Comparison of ENCODE assay signal across 7 cellular contexts in the genomic region with DNA sequence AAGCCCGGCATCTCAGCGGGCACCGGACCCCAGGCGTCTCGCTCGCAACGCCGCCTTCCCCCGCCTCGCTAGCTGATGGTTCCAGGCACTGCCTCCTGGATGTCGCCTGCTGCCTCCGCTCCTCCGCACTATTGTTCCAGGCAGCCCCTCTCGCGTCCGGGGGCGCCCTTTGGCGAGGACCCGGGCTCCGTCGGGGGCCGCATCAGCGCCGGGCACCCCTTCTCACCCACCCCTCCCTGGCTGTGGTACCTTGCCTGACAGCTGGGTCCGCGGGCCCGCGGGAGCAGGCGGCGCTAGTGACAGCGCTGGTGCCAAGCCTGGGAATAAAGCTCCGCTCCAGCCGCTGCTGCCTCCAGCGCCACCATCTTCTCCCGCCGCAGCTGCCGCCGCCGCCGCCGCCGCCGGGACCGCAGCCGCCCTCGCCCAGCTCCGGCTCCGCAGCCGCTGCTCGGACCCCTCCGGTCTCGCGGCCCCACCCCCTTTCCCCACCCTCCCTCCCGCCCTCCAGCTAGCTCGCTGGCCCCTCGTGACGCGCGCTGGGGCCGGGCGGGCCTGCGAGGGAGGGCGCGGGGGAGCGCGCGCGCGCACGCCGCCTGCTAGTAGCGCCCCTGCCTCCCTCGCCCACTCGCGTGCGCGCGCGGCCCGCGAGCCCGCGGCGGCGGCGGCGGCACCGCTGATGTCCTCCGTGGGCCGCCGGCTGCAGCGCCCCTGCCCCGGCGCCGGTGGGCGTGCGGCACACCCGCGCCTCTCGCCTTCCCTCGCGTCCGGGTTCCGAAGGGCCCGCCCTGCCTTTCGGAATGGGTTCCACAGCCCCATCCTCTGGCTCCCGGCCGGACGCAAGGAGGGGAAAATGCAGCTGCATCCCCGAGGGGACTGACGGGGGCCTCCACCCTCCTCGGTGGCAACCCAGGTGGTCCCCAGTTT. TPM values are rescaled to one million over a fixed set of nuclear protein-coding genes. Genes with fewer than 3 reads are reported as not detected.
DNase-seq lines count a peak whose midpoint lies in the region; ATAC-seq and TF ChIP-seq lines count a peak whose summit lies in the region.

Gene APBA1 (minus strand): TSS at position 468 of the 924 bp plus-strand sequence.

- H3K27me3 ChIP-seq in ectodermal cell (ENCODE audit: control insufficient read depth, insufficient read depth, low read length, poor library complexity, severe bottlenecking) (peaks cover 20% of the 10 kb centered on the region), lower lobe of right lung (ENCODE audit: low read depth) (no peaks in the 10 kb centered on the region)

- TF ChIP-seq CTCF in lower lobe of right lung (IDR thresholded peaks at IDR 0.05): no peak

- H3K36me3 ChIP-seq in ectodermal cell (ENCODE audit: control insufficient read depth, insufficient read depth, low read length) (no peaks in the 10 kb centered on the region), lower lobe of right lung (no peaks in the 10 kb centered on the region)

- H3K4me3 ChIP-seq in ectodermal cell (ENCODE audit: insufficient read depth, low read depth, low read length): peak within 1 kb of the TSS; percentile 69
- peak within 1 kb of the TSS; percentile 91 for H3K4me3 ChIP-seq in lower lobe of right lung

- intact Hi-C loops in lower lobe of right lung (cut with DNase I): no loop called here

- 0% methylated on average over 111 to 112 of the region's 112 CpGs for WGBS in ectodermal cell, 2 experiments

- no peak within 1 kb of the TSS for H3K27ac ChIP-seq in ectodermal cell (ENCODE audit: insufficient read depth, low read depth, low read length, poor library complexity, severe bottlenecking)
- H3K27ac ChIP-seq in lower lobe of right lung: peak within 1 kb of the TSS; percentile 80

- no peak for TF ChIP-seq POLR2A in GM18505 (IDR thresholded peaks at IDR 0.05; ENCODE audit: borderline replicate concordance, extremely low read depth, insufficient read depth, insufficient read length)

- ATAC-seq in GM18505 (IDR thresholded peaks at IDR 0.05; ENCODE audit: unreplicated experiment): peak; percentile 51
- peak; percentile 52 for ATAC-seq in HG02642 (IDR thresholded peaks at IDR 0.05; ENCODE audit: poor library complexity, unreplicated experiment)
- ATAC-seq in lower lobe of right lung: peak; percentile 74 to 85

- DNase-seq in NCI-H1930 (lab: John Stamatoyannopoulos, UW): peak; percentile 48 to 65
- DNase-seq in activated CD4-positive, alpha-beta T cell treated with anti-CD3 and anti-CD28 coated beads, Interleukin-2, amount 50 U/mL, for 24 hours (ENCODE audit: low read depth in 1 of 2, low spot score in 1 of 2): peak; percentile 2 to 12
- DNase-seq in lower lobe of right lung: peak; percentile 73
- peak; percentile 14 to 21 for DNase-seq in stimulated activated CD4-positive, alpha-beta T cell treated with anti-CD3 and anti-CD28 coated beads, Interleukin-4, amount 100 ng/mL, for 48 hours (ENCODE audit: low read depth in 2 of 2)

- H3K9me3 ChIP-seq in ectodermal cell (ENCODE audit: control insufficient read depth, low read length) (no peaks in the 10 kb centered on the region), lower lobe of right lung (no peaks in the 10 kb centered on the region)

- H3K4me1 ChIP-seq in ectodermal cell (ENCODE audit: control insufficient read depth, insufficient read depth, low read length): peaks cover 7% of the 10 kb centered on the region
- H3K4me1 ChIP-seq in lower lobe of right lung: peaks cover 13% of the 10 kb centered on the region

RNA-seq across cellular contexts. Expression of gene APBA1, which starts in this region (rescaled TPM):
- 5.0 TPM for polyA plus RNA-seq in ectodermal cell (2013, experiment 1 of 4)
- 6.5 TPM for polyA plus RNA-seq in ectodermal cell (2013, experiment 2 of 4)
- 2.1 TPM for polyA plus RNA-seq in ectodermal cell (2013, experiment 3 of 4)
- polyA plus RNA-seq in ectodermal cell (2013, experiment 4 of 4): 3.0 TPM
- total RNA-seq in lower lobe of right lung: 4.3 TPM

Comparison
In these comparisons a context has a peak if more than half of its experiments do, and no peak if none do; other contexts are left out.
1. DNase-seq: peak in every context shown above with its lines; median percentile 73 in lower lobe of right lung; 56 in NCI-H1930; 18 in stimulated activated CD4-positive, alpha-beta T cell treated with anti-CD3 and anti-CD28 coated beads, Interleukin-4, amount 100 ng/mL, for 48 hours; 7 in activated CD4-positive, alpha-beta T cell treated with anti-CD3 and anti-CD28 coated beads, Interleukin-2, amount 50 U/mL, for 24 hours.